Comparison of ENCODE assay signal across 25 cellular contexts in genomic region chr6:44093750-44094402, GRCh38.
"Had no signal": no experiment of that assay in that cellular context is flagged by ENCODE, and none has a peak within 500 bp of the region (broad histone marks: within the 10 kb centered on the region; RNA-seq: fewer than 3 reads in every experiment).

No MANE protein-coding gene starts in this region.

- H3K4me1 Mint-ChIP-seq: activated naive CD4-positive, alpha-beta T cell treated with anti-CD3 and anti-CD28 coated beads, Interleukin-2, amount 50 U/mL, for 24 hours had no signal

- H3K4me3 ChIP-seq: adrenal gland, SJCRH30, SK-N-MC had no signal

- H3K27ac ChIP-seq: adrenal gland, SJCRH30, SK-N-MC had no signal

- H3K27ac Mint-ChIP-seq: activated CD4-positive, alpha-beta T cell treated with anti-CD3 and anti-CD28 coated beads, Interleukin-2, amount 10 ng/mL, durations not matched to agents 24 days and 14 days; activated CD8-positive, alpha-beta T cell treated with anti-CD3 and anti-CD28 coated beads for 36 hours; activated naive CD4-positive, alpha-beta T cell treated with anti-CD3 and anti-CD28 coated beads, Interleukin-2, amount 50 U/mL, for 24 hours; activated T-cell treated with anti-CD3 and anti-CD28 coated beads, Interleukin-2, amount 50 U/mL, for 72 hours; activated T-helper 2 cell treated with anti-CD3 and anti-CD28 coated beads, Interferon-gamma antibody, Interleukin-2, Interleukin-4, amounts not matched to agents 10 μg/mL and 5 μg/mL and 100 μg/mL, durations not matched to agents 14 hours and 24 hours and 36 hours; T-helper 1 cell treated with Interleukin-12 subunit alpha and Interleukin-12 subunit beta and Interleukin-4 antibody, amounts not matched to agents 30 μg/mL and 1 μg/mL, for 36 hours; T-helper 2 cell treated with Interferon-gamma antibody and Interleukin-4, amounts not matched to agents 5 μg/mL and 100 μg/mL, for 36 hours had no signal

- H3K27me3 Mint-ChIP-seq: activated CD4-positive, alpha-beta T cell treated with anti-CD3 and anti-CD28 coated beads, Interleukin-2, amount 10 ng/mL, durations not matched to agents 24 days and 14 days; activated CD8-positive, alpha-beta T cell treated with anti-CD3 and anti-CD28 coated beads for 36 hours; activated naive CD4-positive, alpha-beta T cell treated with anti-CD3 and anti-CD28 coated beads, Interleukin-2, amount 50 U/mL, for 24 hours; brain had no signal

- H3K9me3 Mint-ChIP-seq: activated CD4-positive, alpha-beta T cell treated with anti-CD3 and anti-CD28 coated beads, Interleukin-2, amount 10 ng/mL, durations not matched to agents 24 days and 14 days; activated CD8-positive, alpha-beta T cell treated with anti-CD3 and anti-CD28 coated beads for 36 hours; activated naive CD4-positive, alpha-beta T cell treated with anti-CD3 and anti-CD28 coated beads, Interleukin-2, amount 50 U/mL, for 24 hours; activated T-cell treated with anti-CD3 and anti-CD28 coated beads, Interleukin-2, amount 50 U/mL, for 72 hours; activated T-helper 2 cell treated with anti-CD3 and anti-CD28 coated beads, Interferon-gamma antibody, Interleukin-2, Interleukin-4, amounts not matched to agents 10 μg/mL and 5 μg/mL and 100 μg/mL, durations not matched to agents 14 hours and 24 hours and 36 hours; brain; T-helper 1 cell treated with Interleukin-12 subunit alpha and Interleukin-12 subunit beta and Interleukin-4 antibody, amounts not matched to agents 30 μg/mL and 1 μg/mL, for 36 hours; T-helper 2 cell treated with Interferon-gamma antibody and Interleukin-4, amounts not matched to agents 5 μg/mL and 100 μg/mL, for 36 hours had no signal

- H3K4me1 ChIP-seq: adrenal gland, SJCRH30 had no signal

- H3K9me3 ChIP-seq: adrenal gland, SJCRH30 had no signal

- H3K27me3 ChIP-seq: adrenal gland, SJCRH30 had no signal

- H3K4me3 Mint-ChIP-seq: activated CD4-positive, alpha-beta T cell treated with anti-CD3 and anti-CD28 coated beads, Interleukin-2, amount 10 ng/mL, durations not matched to agents 24 days and 14 days; activated CD8-positive, alpha-beta T cell treated with anti-CD3 and anti-CD28 coated beads for 36 hours; activated naive CD4-positive, alpha-beta T cell treated with anti-CD3 and anti-CD28 coated beads, Interleukin-2, amount 50 U/mL, for 24 hours; activated T-cell treated with anti-CD3 and anti-CD28 coated beads, Interleukin-2, amount 50 U/mL, for 72 hours; brain; T-helper 1 cell treated with Interleukin-12 subunit alpha and Interleukin-12 subunit beta and Interleukin-4 antibody, amounts not matched to agents 30 μg/mL and 1 μg/mL, for 36 hours; T-helper 2 cell treated with Interferon-gamma antibody and Interleukin-4, amounts not matched to agents 5 μg/mL and 100 μg/mL, for 36 hours had no signal

- DNase-seq: activated CD4-positive, alpha-beta T cell treated with anti-CD3 and anti-CD28 coated beads, Interleukin-2, amount 10 ng/mL, durations not matched to agents 24 days and 14 days; activated CD4-positive, alpha-beta T cell treated with anti-CD3 and anti-CD28 coated beads, Interleukin-2, amount 50 U/mL, for 4 hours; activated CD8-positive, alpha-beta T cell treated with anti-CD3 and anti-CD28 coated beads for 36 hours; activated gamma-delta T cell; activated naive CD4-positive, alpha-beta T cell treated with Interleukin-2 at 50 U/mL for 16 hours; activated T-cell treated with anti-CD3 and anti-CD28 coated beads, Interleukin-2, amount 50 U/mL, for 1 hour; activated T-cell treated with anti-CD3 and anti-CD28 coated beads, Interleukin-2, amount 50 U/mL, for 72 hours; adrenal gland; caudate nucleus; Karpas-422; NCI-H1105; NCI-H1417 treated with DMSO at 0.1 percent for 48 hours; NCI-H187 treated with DMSO at 0.1 percent for 48 hours; NCI-H2081; NCI-H345; NCI-H524 treated with DMSO at 0.1 percent for 48 hours; SHP77; SJCRH30 had no signal

- ATAC-seq: activated CD8-positive, alpha-beta T cell treated with anti-CD3 and anti-CD28 coated beads for 36 hours; activated T-cell treated with anti-CD3 and anti-CD28 coated beads, Interleukin-2, amount 50 U/mL, for 72 hours; Panc1 had no signal

- H3K36me3 ChIP-seq: adrenal gland, SJCRH30 had no signal
